In genomic region chr2:158456309-158457066, GRCh38 we compare ENCODE assay signal across 8 cellular contexts. TPM values are rescaled to one million over a fixed set of nuclear protein-coding genes. Genes with fewer than 3 reads are reported as not detected.
DNase-seq lines count a peak whose midpoint lies in the region; ATAC-seq and TF ChIP-seq lines count a peak whose summit lies in the region.

Gene CCDC148 (minus strand): TSS chr2:158456753. CDS start chr2:158456439, 314 bp downstream.
Gene PKP4 (plus strand): TSS chr2:158456952. CDS start chr2:158533185, 76,233 bp downstream.

- in situ Hi-C loops in ACHN (cut with HindIII; ENCODE audit: low pct_ligation_motif_present, low pct_unique_long_range_greater_than_20kb, low sequenced_read_pairs) (no loop called here), mammary epithelial cell (cut with MboI; ENCODE audit: low sequenced_read_pairs in 2 of 2) (loop anchor here in 1 of 2 donors (10.0 to 25.0 kb wide), 2 partner anchors 181 to 288 kb away; no protein-coding TSS in a partner anchor)

- dilution Hi-C loops in mammary epithelial cell (cut with HindIII; ENCODE audit: low sequenced_read_pairs), result no loop called here

- DNase-seq in ACHN (peak; percentile 96), NCI-H2196 (lab: John Stamatoyannopoulos, UW; ENCODE audit: unreplicated experiment) (peak; percentile 94), mammary epithelial cell (peak; percentile 94), iPS-NIHi11 (ENCODE audit: low spot score) (peak; percentile 95)

- peak within 1 kb of the TSS; percentile 85 for H3K4me3 ChIP-seq in WI38 (ENCODE audit: low read depth, low read length)
- peak within 1 kb of the TSS; percentile 77 to 86 (median 86) for H3K4me3 ChIP-seq in mammary epithelial cell (replicated peaks in 1 of 3; ENCODE audit: insufficient read depth in 1 of 3, low read depth in 2 of 3, low read length in 3 of 3)
- H3K4me3 ChIP-seq in skin epidermis, result peak within 1 kb of the TSS; percentile 66 to 99 (median 91)

- H3K27ac ChIP-seq in mammary epithelial cell (ENCODE audit: insufficient read depth, low read depth, low read length), result peak within 1 kb of the TSS; percentile 74
- H3K27ac ChIP-seq in skin epidermis, result peak within 1 kb of the TSS; percentile 65 to 98 (median 92)

- ATAC-seq in GM18870 (IDR thresholded peaks at IDR 0.05; ENCODE audit: unreplicated experiment), result peak; percentile 89
- ATAC-seq in HG03108 (IDR thresholded peaks at IDR 0.05; ENCODE audit: unreplicated experiment), result peak; percentile 92

- no peaks in the 10 kb centered on the region for H4K20me1 ChIP-seq in mammary epithelial cell (ENCODE audit: insufficient read depth, low read length)

- peak within 1 kb of the TSS; percentile 93 for H3K4me2 ChIP-seq in mammary epithelial cell (ENCODE audit: insufficient read depth, low read depth, low read length)

- CTCF ChIA-PET in mammary epithelial cell (lab: Charles Lee; ENCODE audit: low non-redundant PET), result interaction anchor here (0.7 to 1.2 kb wide), 3 partner anchors 163 to 276 kb away, joined by 3 to 7 read pairs (median 5); no protein-coding TSS in a partner anchor

- H3K79me2 ChIP-seq in mammary epithelial cell (ENCODE audit: insufficient read depth, low read length), result peaks cover 45% of the 10 kb centered on the region

- no peaks in the 10 kb centered on the region for H3K27me3 ChIP-seq in mammary epithelial cell (ENCODE audit: insufficient read depth, low read length)

- H3K9me3 ChIP-seq in mammary epithelial cell (replicated peaks; ENCODE audit: insufficient read depth, low read length), result no peaks in the 10 kb centered on the region

- TF ChIP-seq CTCF in WI38 (IDR thresholded peaks at IDR 0.05; ENCODE audit: low read depth, low read length) (no peak), mammary epithelial cell (conservative IDR thresholded peaks at IDR 0.05 in 1 of 2, IDR thresholded peaks at IDR 0.05 in 1 of 2; ENCODE audit: extremely low read depth in 1 of 2, insufficient read depth in 1 of 2, low read depth in 1 of 2, low read length in 2 of 2) (peak in 1 of 2 donors; percentile 23)

- peaks cover 22% of the 10 kb centered on the region for H3K4me1 ChIP-seq in mammary epithelial cell (ENCODE audit: insufficient read depth, low read length)

- peak within 1 kb of the TSS; percentile 91 for H2AFZ ChIP-seq in mammary epithelial cell (ENCODE audit: low read depth, low read length)

- 7% methylated on average over 8 of the region's 48 CpGs for WGBS in mammary epithelial cell (ENCODE audit: low coverage, missing lambda C conversion rate)

- BruUV-seq in mammary epithelial cell (replicated peaks; lab: Mats Ljungman, UMichigan), result no TSS peak

- H3K9ac ChIP-seq in mammary epithelial cell (ENCODE audit: insufficient read depth, low read length), result peak within 1 kb of the TSS; percentile 72

- intact Hi-C loops in mammary epithelial cell (cut with micrococcal nuclease), result loop anchor here (1.0 to 5.0 kb wide), 5 partner anchors 41 to 422 kb away; no protein-coding TSS in a partner anchor

- no peaks in the 10 kb centered on the region for H3K36me3 ChIP-seq in mammary epithelial cell (ENCODE audit: insufficient read depth, low read length)

RNA-seq across cellular contexts. Expression of gene CCDC148, which starts in this region (rescaled TPM):
- 1 to 10 TPM in 1 of 2 donors, under 1 TPM in 1; 0.71 to 1.3 TPM for total RNA-seq in mammary epithelial cell
- polyA plus RNA-seq in mammary epithelial cell, result 0.35 TPM
- not detected for polyA minus RNA-seq in mammary epithelial cell

RNA-seq across cellular contexts. Expression of gene PKP4, which starts in this region (rescaled TPM):
- total RNA-seq in mammary epithelial cell, result 10 to 100 TPM; 64.8 to 82.6 TPM
- polyA plus RNA-seq in mammary epithelial cell, result 35.9 TPM
- 94.6 TPM for polyA minus RNA-seq in mammary epithelial cell

Comparison
In these comparisons a context has a peak if more than half of its experiments do, and no peak if none do; other contexts are left out.
1. Peak in every context shown above with its lines: DNase-seq, ATAC-seq, H3K4me3 ChIP-seq and H3K27ac ChIP-seq.